In the genomic region with DNA sequence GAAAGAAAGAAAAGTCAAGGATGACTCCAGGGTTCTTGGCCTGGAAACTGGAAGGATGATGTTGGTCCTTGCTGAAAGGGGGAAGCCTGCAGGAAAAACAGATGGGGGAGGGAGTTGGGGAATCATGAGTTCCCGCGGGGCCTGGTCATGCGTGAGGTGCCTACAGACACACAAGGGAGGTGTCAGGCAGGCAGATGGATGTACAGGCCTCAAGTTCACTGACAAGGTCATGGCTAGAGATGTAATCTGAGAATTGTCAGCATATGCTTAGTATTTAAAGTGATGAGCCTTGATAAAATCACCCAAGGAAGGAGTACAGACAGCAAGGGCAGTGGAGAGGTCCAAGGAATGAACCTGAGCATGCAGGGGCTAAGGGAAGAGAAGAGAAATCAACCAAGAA, we compare ENCODE assay signal across 23 cellular contexts. TPM values are rescaled to one million over a fixed set of nuclear protein-coding genes. Genes with fewer than 3 reads are reported as not detected.
DNase-seq lines count a peak whose midpoint lies in the region; TF ChIP-seq lines count a peak whose summit lies in the region.
"Had no signal": no experiment of that assay in that cellular context is flagged by ENCODE, and none has a peak within 500 bp of the region (broad histone marks: within the 10 kb centered on the region; RNA-seq: fewer than 3 reads in every experiment).

No MANE protein-coding gene starts in this region.

- H3K27me3 ChIP-seq in HUES48 (ENCODE audit: control insufficient read depth, insufficient read depth, low read length) (no peaks in the 10 kb centered on the region), neural progenitor cell (no peaks in the 10 kb centered on the region), Peyer's patch (no peaks in the 10 kb centered on the region)
- H3K27me3 ChIP-seq: BE2C, pancreas, right lobe of liver had no signal

- H3K4me1 Mint-ChIP-seq in chondrocyte (ENCODE audit: low read depth), result peaks cover 22% of the 10 kb centered on the region
- peaks cover 49% of the 10 kb centered on the region for H3K4me1 Mint-ChIP-seq in neural progenitor cell

- peaks cover 92% of the 10 kb centered on the region for H4K20me1 ChIP-seq in neural progenitor cell (ENCODE audit: low read depth)

- H3K4me2 ChIP-seq in neural progenitor cell, result no peak overlapping the region

- DNase-seq in NCI-H82 treated with DMSO at 0.1 percent for 48 hours (lab: John Stamatoyannopoulos, UW; ENCODE audit: unreplicated experiment) (peak; percentile 4), chondrocyte (ENCODE audit: low spot score) (no peak), neural progenitor cell (ENCODE audit: low spot score) (no peak), islet precursor cell (no peak), Peyer's patch (no peak), activated gamma-delta T cell (lab: John Stamatoyannopoulos, UW) (no peak)
- DNase-seq in activated T-cell treated with anti-CD3 and anti-CD28 coated beads, Interleukin-2, amount 50 U/mL, for 48 hours, result no peak
- DNase-seq: activated CD4-positive, alpha-beta T cell treated with anti-CD3 and anti-CD28 coated beads for 4 hours; activated CD8-positive, alpha-beta memory T cell treated with anti-CD3 and anti-CD28 coated beads for 24 hours; activated T-cell treated with anti-CD3 and anti-CD28 coated beads, Interleukin-2, amount 50 U/mL, for 1 hour; BE2C; CD8-positive, alpha-beta memory T cell; cerebellar nuclear complex; DMS53; H7; NCI-H187; pancreas; right lobe of liver; stimulated activated CD4-positive, alpha-beta T cell treated with anti-CD3 and anti-CD28 coated beads, Interleukin-2, amount 100 ng/mL, for 48 hours had no signal

- H3K36me3 Mint-ChIP-seq in chondrocyte (ENCODE audit: low read depth) (peaks cover 2% of the 10 kb centered on the region), neural progenitor cell (peaks cover 2% of the 10 kb centered on the region)
- H3K36me3 Mint-ChIP-seq: CD8-positive, alpha-beta memory T cell; naive thymus-derived CD8-positive, alpha-beta T cell; stimulated activated memory B cell treated with anti-CD40 and anti-IgM and Interleukin-4, amounts not matched to agents 10 μg/mL and 1 μg/mL and 100 μg/mL, for 72 hours had no signal

- H3F3A ChIP-seq in neural progenitor cell (ENCODE audit: low read depth), result peaks cover 33% of the 10 kb centered on the region

- H3K27me3 Mint-ChIP-seq in chondrocyte (ENCODE audit: low read depth) (no peaks in the 10 kb centered on the region), neural progenitor cell (ENCODE audit: insufficient read depth, low read depth) (peaks cover 7% of the 10 kb centered on the region)
- H3K27me3 Mint-ChIP-seq: stimulated activated memory B cell treated with anti-CD40 and anti-IgM and Interleukin-4, amounts not matched to agents 10 μg/mL and 1 μg/mL and 100 μg/mL, for 72 hours had no signal

- H3K27ac Mint-ChIP-seq in chondrocyte (ENCODE audit: unreplicated experiment) (peak overlapping the region; percentile 8), neural progenitor cell (no peak overlapping the region)
- H3K27ac Mint-ChIP-seq: stimulated activated memory B cell treated with anti-CD40 and anti-IgM and Interleukin-4, amounts not matched to agents 10 μg/mL and 1 μg/mL and 100 μg/mL, for 72 hours had no signal

- TF ChIP-seq CTCF in chondrocyte (IDR thresholded peaks at IDR 0.05), result no peak
- TF ChIP-seq CTCF in neural progenitor cell (IDR thresholded peaks at IDR 0.05), result no peak
- no peak for TF ChIP-seq CTCF in Peyer's patch (IDR thresholded peaks at IDR 0.05)

- H3K9ac ChIP-seq in HUES48 (ENCODE audit: low read depth, low read length) (no peak overlapping the region), neural progenitor cell (no peak overlapping the region)

- peaks cover 2% of the 10 kb centered on the region; the same call in 1 of the 2 replicates for H3K36me3 ChIP-seq in HUES48 (ENCODE audit: control insufficient read depth, insufficient read depth, low read length)
- no peaks in the 10 kb centered on the region for H3K36me3 ChIP-seq in neural progenitor cell
- no peaks in the 10 kb centered on the region for H3K36me3 ChIP-seq in Peyer's patch
- H3K36me3 ChIP-seq: BE2C, pancreas, right lobe of liver had no signal

- TF ChIP-seq POLR2A in Peyer's patch (IDR thresholded peaks at IDR 0.05), result no peak

- peaks cover 75% of the 10 kb centered on the region for H3K79me2 ChIP-seq in neural progenitor cell (ENCODE audit: low read depth)

- H3K4me3 ChIP-seq in HUES48 (ENCODE audit: low read depth, low read length) (no peak overlapping the region), neural progenitor cell (no peak overlapping the region), Peyer's patch (no peak overlapping the region)
- H3K4me3 ChIP-seq: pancreas, right lobe of liver had no signal

- H3K9me3 ChIP-seq in HUES48 (ENCODE audit: control insufficient read depth, insufficient read depth, low read length) (no peaks in the 10 kb centered on the region), neural progenitor cell (ENCODE audit: low read depth) (no peaks in the 10 kb centered on the region), Peyer's patch (no peaks in the 10 kb centered on the region)
- H3K9me3 ChIP-seq: BE2C, pancreas, right lobe of liver had no signal

- no peak overlapping the region for H3K4me3 Mint-ChIP-seq in chondrocyte (ENCODE audit: unreplicated experiment)
- peak overlapping the region; percentile 11 for H3K4me3 Mint-ChIP-seq in neural progenitor cell
- H3K4me3 Mint-ChIP-seq: CD8-positive, alpha-beta memory T cell; naive thymus-derived CD8-positive, alpha-beta T cell; stimulated activated memory B cell treated with anti-CD40 and anti-IgM and Interleukin-4, amounts not matched to agents 10 μg/mL and 1 μg/mL and 100 μg/mL, for 72 hours had no signal

- no peak overlapping the region for H2AFZ ChIP-seq in neural progenitor cell (replicated peaks)

- H3K9me3 Mint-ChIP-seq in chondrocyte (ENCODE audit: low read depth) (no peaks in the 10 kb centered on the region), neural progenitor cell (no peaks in the 10 kb centered on the region)
- H3K9me3 Mint-ChIP-seq: CD8-positive, alpha-beta memory T cell; naive thymus-derived CD8-positive, alpha-beta T cell; stimulated activated memory B cell treated with anti-CD40 and anti-IgM and Interleukin-4, amounts not matched to agents 10 μg/mL and 1 μg/mL and 100 μg/mL, for 72 hours had no signal

- H3K27ac ChIP-seq in HUES48 (ENCODE audit: low read depth, low read length) (peak overlapping the region; percentile 94), neural progenitor cell (no peak overlapping the region), Peyer's patch (no peak overlapping the region)
- H3K27ac ChIP-seq: epithelial cell of prostate, pancreas, right lobe of liver had no signal

- H3K4me1 ChIP-seq in HUES48 (ENCODE audit: control insufficient read depth, insufficient read depth, low read length) (peaks cover 52% of the 10 kb centered on the region), neural progenitor cell (peaks cover 27% of the 10 kb centered on the region), Peyer's patch (peaks cover 0 to 17% (median 7%) of the 10 kb centered on the region in 4 donors)
- H3K4me1 ChIP-seq: pancreas, right lobe of liver had no signal

RNA-seq across cellular contexts. Expression of gene DLG5, which starts 46.8 kb away (rescaled TPM):
- total RNA-seq in chondrocyte, result 60.5 to 71.1 TPM (median 62.1 TPM) in 3 replicates
- 22.2 and 33.3 TPM in 2 replicates for total RNA-seq in neural progenitor cell (ENCODE audit: low replicate concordance)
- total RNA-seq in Peyer's patch, result 100 to 1,000 TPM in 1 of 4 donors, 10 to 100 TPM in 3; 40.6 to 134 (median 61.5) TPM
